Comparison of ENCODE assay signal across 1 cellular context in the genomic region with DNA sequence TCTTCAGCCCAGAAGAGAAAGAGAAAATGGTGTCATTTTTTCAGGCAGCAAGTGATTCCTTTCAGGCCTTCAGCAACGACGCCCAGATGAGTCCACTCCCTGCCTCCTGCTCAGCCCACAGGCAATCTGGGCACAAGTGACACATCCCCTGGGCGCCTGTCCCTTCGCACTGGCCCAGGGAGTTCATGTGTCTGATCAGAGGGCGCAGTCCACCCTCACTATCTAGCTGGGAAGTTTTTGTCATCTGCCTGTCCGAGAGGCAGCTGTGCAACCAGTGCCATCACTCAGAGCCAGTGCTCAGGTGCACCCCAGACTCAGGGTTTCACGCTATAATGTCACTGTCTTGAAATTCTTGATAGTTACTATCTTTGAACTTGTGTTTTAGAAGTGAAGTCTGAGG.
A peak's percentile ranks its signal among the peaks of the same experiment; 100 is the strongest.
TF ChIP-seq lines count a peak whose summit lies in the region.

No MANE protein-coding gene starts in this region.

TF ChIP-seq in HepG2, 621 proteins besides CTCF, POLR2A, EP300 and RAD21 (continued from another document and continues in another):
- TF ChIP-seq NFE2L1 (CRISPR knock-in tag; IDR thresholded peaks at IDR 0.05; ENCODE audit: borderline replicate concordance) (no peak), ZSCAN9 (CRISPR knock-in tag; IDR thresholded peaks at IDR 0.05; ENCODE audit: borderline replicate concordance) (no peak), ZNF777 (CRISPR knock-in tag; IDR thresholded peaks at IDR 0.05) (no peak), ZIK1 (CRISPR knock-in tag; IDR thresholded peaks at IDR 0.05; ENCODE audit: borderline replicate concordance, low read depth) (no peak), ZNF660 (CRISPR knock-in tag; IDR thresholded peaks at IDR 0.05; ENCODE audit: borderline replicate concordance, low read depth) (no peak), KLF11 (CRISPR knock-in tag; IDR thresholded peaks at IDR 0.05) (no peak), ZNF335 (CRISPR knock-in tag; IDR thresholded peaks at IDR 0.05) (no peak), MXD4 (CRISPR knock-in tag; IDR thresholded peaks at IDR 0.05) (no peak), ZBTB26 (CRISPR knock-in tag; IDR thresholded peaks at IDR 0.05; ENCODE audit: borderline replicate concordance) (no peak), ZBTB33 (CRISPR knock-in tag; IDR thresholded peaks at IDR 0.05) (no peak), SP1 (IDR thresholded peaks at IDR 0.05) (no peak), SP1 (CRISPR knock-in tag; IDR thresholded peaks at IDR 0.05) (no peak), KDM6A (CRISPR knock-in tag; IDR thresholded peaks at IDR 0.05; ENCODE audit: low read depth) (no peak), JUND (CRISPR knock-in tag; IDR thresholded peaks at IDR 0.05) (no peak), HNRNPL (IDR thresholded peaks at IDR 0.05; ENCODE audit: low read depth, low read length) (no peak), AHR (CRISPR knock-in tag; IDR thresholded peaks at IDR 0.05) (no peak), REPIN1 (CRISPR knock-in tag; IDR thresholded peaks at IDR 0.05; ENCODE audit: borderline replicate concordance, low read depth) (0 out of 2 replicates have a peak, but pooled peaks have one; percentile 35), ZNF362 (CRISPR knock-in tag; IDR thresholded peaks at IDR 0.05; ENCODE audit: borderline replicate concordance) (no peak), ZNF598 (CRISPR knock-in tag; IDR thresholded peaks at IDR 0.05; ENCODE audit: borderline replicate concordance) (no peak), ZFX (CRISPR knock-in tag; IDR thresholded peaks at IDR 0.05; ENCODE audit: low read depth) (no peak), RXRB (CRISPR knock-in tag; IDR thresholded peaks at IDR 0.05; ENCODE audit: borderline replicate concordance) (no peak), CSRNP1 (CRISPR knock-in tag; IDR thresholded peaks at IDR 0.05) (no peak), POGK (CRISPR knock-in tag; conservative IDR thresholded peaks at IDR 0.05) (no peak), STAG1 (CRISPR knock-in tag; IDR thresholded peaks at IDR 0.05) (peak; percentile 16; the same call in 1 of the 2 replicates), FOXO1 (CRISPR knock-in tag; IDR thresholded peaks at IDR 0.05) (no peak), PHF8 (CRISPR knock-in tag; IDR thresholded peaks at IDR 0.05) (no peak), GATAD2A (CRISPR knock-in tag; IDR thresholded peaks at IDR 0.05) (0 out of 2 replicates have a peak, but pooled peaks have one; percentile 7), ZHX1 (CRISPR knock-in tag; IDR thresholded peaks at IDR 0.05; ENCODE audit: low read depth) (no peak), HNRNPUL1 (IDR thresholded peaks at IDR 0.05; ENCODE audit: low read depth, low read length) (no peak), ZKSCAN5 (CRISPR knock-in tag; IDR thresholded peaks at IDR 0.05) (no peak), HNF4A (CRISPR knock-in tag; IDR thresholded peaks at IDR 0.05) (peak; percentile 66), ZNF720 (CRISPR knock-in tag; IDR thresholded peaks at IDR 0.05) (no peak), RBM39 (IDR thresholded peaks at IDR 0.05; ENCODE audit: low read depth, low read length, poor library complexity, severe bottlenecking) (no peak), MAFG (CRISPR knock-in tag; IDR thresholded peaks at IDR 0.05) (no peak), ZSCAN12 (CRISPR knock-in tag; IDR thresholded peaks at IDR 0.05) (no peak), ZSCAN30 (CRISPR knock-in tag; IDR thresholded peaks at IDR 0.05) (0 out of 2 replicates have a peak, but pooled peaks have one; percentile 38), BRF2 (CRISPR knock-in tag; IDR thresholded peaks at IDR 0.05) (no peak), NAIF1 (CRISPR knock-in tag; IDR thresholded peaks at IDR 0.05; ENCODE audit: borderline replicate concordance) (0 out of 2 replicates have a peak, but pooled peaks have one; percentile 64), NRL (CRISPR knock-in tag; IDR thresholded peaks at IDR 0.05; ENCODE audit: borderline replicate concordance) (no peak), ZNF33A (CRISPR knock-in tag; IDR thresholded peaks at IDR 0.05; ENCODE audit: borderline replicate concordance) (no peak), SPEN (CRISPR knock-in tag; IDR thresholded peaks at IDR 0.05; ENCODE audit: low read depth) (no peak), SNRNP70 (IDR thresholded peaks at IDR 0.05; ENCODE audit: low read depth, low read length) (no peak), MEIS2 (CRISPR knock-in tag; IDR thresholded peaks at IDR 0.05) (no peak), NR2F1 (CRISPR knock-in tag; IDR thresholded peaks at IDR 0.05) (no peak), ZNF296 (CRISPR knock-in tag; conservative IDR thresholded peaks at IDR 0.05) (no peak)
- TF ChIP-seq, protein P1, sequence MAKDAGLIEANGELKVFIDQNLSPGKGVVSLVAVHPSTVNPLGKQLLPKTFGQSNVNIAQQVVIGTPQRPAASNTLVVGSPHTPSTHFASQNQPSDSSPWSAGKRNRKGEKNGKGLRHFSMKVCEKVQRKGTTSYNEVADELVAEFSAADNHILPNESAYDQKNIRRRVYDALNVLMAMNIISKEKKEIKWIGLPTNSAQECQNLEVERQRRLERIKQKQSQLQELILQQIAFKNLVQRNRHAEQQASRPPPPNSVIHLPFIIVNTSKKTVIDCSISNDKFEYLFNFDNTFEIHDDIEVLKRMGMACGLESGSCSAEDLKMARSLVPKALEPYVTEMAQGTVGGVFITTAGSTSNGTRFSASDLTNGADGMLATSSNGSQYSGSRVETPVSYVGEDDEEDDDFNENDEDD (CRISPR knock-in tag; IDR thresholded peaks at IDR 0.05; ENCODE audit: borderline replicate concordance): 0 out of 2 replicates have a peak, but pooled peaks have one; percentile 24
- TF ChIP-seq, protein P2, sequence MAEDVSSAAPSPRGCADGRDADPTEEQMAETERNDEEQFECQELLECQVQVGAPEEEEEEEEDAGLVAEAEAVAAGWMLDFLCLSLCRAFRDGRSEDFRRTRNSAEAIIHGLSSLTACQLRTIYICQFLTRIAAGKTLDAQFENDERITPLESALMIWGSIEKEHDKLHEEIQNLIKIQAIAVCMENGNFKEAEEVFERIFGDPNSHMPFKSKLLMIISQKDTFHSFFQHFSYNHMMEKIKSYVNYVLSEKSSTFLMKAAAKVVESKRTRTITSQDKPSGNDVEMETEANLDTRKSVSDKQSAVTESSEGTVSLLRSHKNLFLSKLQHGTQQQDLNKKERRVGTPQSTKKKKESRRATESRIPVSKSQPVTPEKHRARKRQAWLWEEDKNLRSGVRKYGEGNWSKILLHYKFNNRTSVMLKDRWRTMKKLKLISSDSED (CRISPR knock-in tag; IDR thresholded peaks at IDR 0.05): no peak
- TF ChIP-seq, protein P3, sequence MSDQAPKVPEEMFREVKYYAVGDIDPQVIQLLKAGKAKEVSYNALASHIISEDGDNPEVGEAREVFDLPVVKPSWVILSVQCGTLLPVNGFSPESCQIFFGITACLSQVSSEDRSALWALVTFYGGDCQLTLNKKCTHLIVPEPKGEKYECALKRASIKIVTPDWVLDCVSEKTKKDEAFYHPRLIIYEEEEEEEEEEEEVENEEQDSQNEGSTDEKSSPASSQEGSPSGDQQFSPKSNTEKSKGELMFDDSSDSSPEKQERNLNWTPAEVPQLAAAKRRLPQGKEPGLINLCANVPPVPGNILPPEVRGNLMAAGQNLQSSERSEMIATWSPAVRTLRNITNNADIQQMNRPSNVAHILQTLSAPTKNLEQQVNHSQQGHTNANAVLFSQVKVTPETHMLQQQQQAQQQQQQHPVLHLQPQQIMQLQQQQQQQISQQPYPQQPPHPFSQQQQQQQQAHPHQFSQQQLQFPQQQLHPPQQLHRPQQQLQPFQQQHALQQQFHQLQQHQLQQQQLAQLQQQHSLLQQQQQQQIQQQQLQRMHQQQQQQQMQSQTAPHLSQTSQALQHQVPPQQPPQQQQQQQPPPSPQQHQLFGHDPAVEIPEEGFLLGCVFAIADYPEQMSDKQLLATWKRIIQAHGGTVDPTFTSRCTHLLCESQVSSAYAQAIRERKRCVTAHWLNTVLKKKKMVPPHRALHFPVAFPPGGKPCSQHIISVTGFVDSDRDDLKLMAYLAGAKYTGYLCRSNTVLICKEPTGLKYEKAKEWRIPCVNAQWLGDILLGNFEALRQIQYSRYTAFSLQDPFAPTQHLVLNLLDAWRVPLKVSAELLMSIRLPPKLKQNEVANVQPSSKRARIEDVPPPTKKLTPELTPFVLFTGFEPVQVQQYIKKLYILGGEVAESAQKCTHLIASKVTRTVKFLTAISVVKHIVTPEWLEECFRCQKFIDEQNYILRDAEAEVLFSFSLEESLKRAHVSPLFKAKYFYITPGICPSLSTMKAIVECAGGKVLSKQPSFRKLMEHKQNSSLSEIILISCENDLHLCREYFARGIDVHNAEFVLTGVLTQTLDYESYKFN (CRISPR knock-in tag; conservative IDR thresholded peaks at IDR 0.05): no peak
